In the genomic region with DNA sequence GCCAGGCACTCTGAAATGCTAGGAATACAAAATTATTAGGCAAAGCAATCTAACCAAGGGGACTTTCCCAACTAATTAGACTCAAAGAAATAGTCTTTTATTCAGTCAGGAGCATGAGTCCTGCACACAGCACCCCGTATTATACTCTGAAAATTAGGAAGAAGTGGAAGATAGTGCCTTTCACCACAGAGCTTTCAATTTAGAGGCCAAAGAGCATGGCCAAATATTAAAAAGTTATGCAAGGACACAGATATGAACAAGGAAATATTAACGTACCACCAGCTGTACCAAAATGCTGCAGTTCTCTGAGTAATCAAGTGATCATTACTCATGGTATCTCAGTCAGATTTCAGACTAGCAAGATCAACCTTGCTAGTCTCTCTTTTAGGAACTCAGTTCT, we compare ENCODE assay signal across 1 cellular context.
TF ChIP-seq lines count a peak whose summit lies in the region.

No MANE protein-coding gene starts in this region.

TF ChIP-seq in HepG2, 621 proteins besides CTCF, POLR2A, EP300 and RAD21:
- TF ChIP-seq HOXA3 (CRISPR knock-in tag; IDR thresholded peaks at IDR 0.05) (0 out of 2 replicates have a peak, but pooled peaks have one; percentile 4), ZNF180 (CRISPR knock-in tag; IDR thresholded peaks at IDR 0.05; ENCODE audit: borderline replicate concordance, low read depth) (no peak)
TF ChIP-seq in HepG2: peak in this region for 1.
